In genomic region chr6:151389640-151390275, GRCh38 we compare ENCODE assay signal across 7 cellular contexts. TPM values are rescaled to one million over a fixed set of nuclear protein-coding genes. Genes with fewer than 3 reads are reported as not detected.
DNase-seq lines count a peak whose midpoint lies in the region; ATAC-seq and FAIRE-seq lines count a peak whose summit lies in the region.

No MANE protein-coding gene starts in this region.

- intact Hi-C loops in sciatic nerve (cut with DNase I): no loop called here

- in situ Hi-C loops in T47D (cut with HindIII; ENCODE audit: low pct_unique_long_range_greater_than_20kb, low sequenced_read_pairs): no loop called here

- FAIRE-seq in RCC 7860 (lab: Jason Lieb, UNC): no peak

- ATAC-seq in GM21526 (IDR thresholded peaks at IDR 0.05; ENCODE audit: low FRiP score, unreplicated experiment) (peak; percentile 61), sciatic nerve (peak; percentile 58)

- H3K9me3 ChIP-seq in iPS-18c (ENCODE audit: control insufficient read depth, insufficient read depth, low read length): no peaks in the 10 kb centered on the region

- peak overlapping the region; percentile 91 for H3K4me3 ChIP-seq in iPS-18c (ENCODE audit: insufficient read depth, low read depth, low read length)

- DNase-seq in GM04504 (ENCODE audit: low read depth) (peak; percentile 54), HT1080 (ENCODE audit: low read depth) (peak; percentile 51), RCC 7860 (ENCODE audit: low spot score) (peak; percentile 35), T47D (ENCODE audit: low read depth in 1 of 2, low spot score in 1 of 2) (peak; percentile 45 to 73), sciatic nerve (ENCODE audit: low spot score) (peak; percentile 81)

RNA-seq across cellular contexts. Expression of gene ZBTB2, which starts 1.6 kb away (rescaled TPM):
- total RNA-seq in HT1080 (2014; rRNA removed; shearing (Covaris generic)): 28.6 and 34.6 TPM in 2 replicates
- 16.3 and 17.8 TPM in 2 replicates for polyA plus RNA-seq in HT1080 (2015; cell fraction: cytosol; rRNA removed)
- 7.3 and 8.8 TPM in 2 replicates for polyA plus RNA-seq in HT1080 (2015; cell fraction: nucleus; rRNA removed)
- total RNA-seq in sciatic nerve: 13.2 TPM

Comparison
In these comparisons a context has a peak if more than half of its experiments do, and no peak if none do; other contexts are left out.
1. Peak in every context shown above with its lines: DNase-seq, ATAC-seq and H3K4me3 ChIP-seq.